In the genomic region with DNA sequence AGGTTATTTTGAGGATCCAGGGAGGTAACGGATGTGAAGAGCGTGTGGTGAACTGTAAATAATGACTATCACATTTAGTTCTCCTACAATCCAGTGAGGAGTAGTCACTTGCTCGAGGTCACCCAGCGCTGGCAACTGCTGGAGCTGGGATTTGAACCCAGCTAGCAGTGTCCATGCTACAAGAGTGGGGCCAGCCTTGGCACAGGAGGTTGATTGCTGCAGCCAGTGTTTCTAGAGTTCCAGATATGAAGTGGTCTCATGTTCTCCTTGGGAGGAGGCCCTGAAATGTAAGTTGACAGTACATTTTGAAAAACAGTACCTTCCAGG, we compare ENCODE assay signal across 8 cellular contexts. TPM values are rescaled to one million over a fixed set of nuclear protein-coding genes. Genes with fewer than 3 reads are reported as not detected.
A peak's percentile ranks its signal among the peaks of the same experiment; 100 is the strongest.
DNase-seq lines count a peak whose midpoint lies in the region; ATAC-seq and TF ChIP-seq lines count a peak whose summit lies in the region.

No MANE protein-coding gene starts in this region.

- H3K36me3 Mint-ChIP-seq in HFFc6 (ENCODE audit: low read depth), result peaks cover 17% of the 10 kb centered on the region; the same call in 1 of the 2 replicates

- no peaks in the 10 kb centered on the region for H3K27me3 ChIP-seq in ovary

- no peak for TF ChIP-seq EP300 in ovary (IDR thresholded peaks at IDR 0.05)

- no peak for TF ChIP-seq CTCF in HFFc6 (IDR thresholded peaks at IDR 0.05)
- TF ChIP-seq CTCF in VCaP (conservative IDR thresholded peaks at IDR 0.05), result peak; percentile 45; the same call in 1 of the 2 replicates
- TF ChIP-seq CTCF in foreskin fibroblast (IDR thresholded peaks at IDR 0.05; ENCODE audit: low read depth, low read length), result no peak
- TF ChIP-seq CTCF in ovary (IDR thresholded peaks at IDR 0.05), result no peak

- no peaks in the 10 kb centered on the region for H3K4me1 ChIP-seq in ovary (ENCODE audit: insufficient read depth)

- ATAC-seq in HG03520 (IDR thresholded peaks at IDR 0.05; ENCODE audit: unreplicated experiment), result no peak

- H3K4me3 ChIP-seq in foreskin fibroblast (ENCODE audit: low read depth in 1 of 2, low read length in 2 of 2) (peak overlapping the region; percentile 70 to 90), ovary (peak overlapping the region; percentile 94)

- peaks cover 4% of the 10 kb centered on the region for H3K9me3 Mint-ChIP-seq in HFFc6

- DNase-seq in COLO668 (lab: John Stamatoyannopoulos, UW; ENCODE audit: unreplicated experiment) (peak; percentile 30), HFFc6 (peak; percentile 67), foreskin fibroblast (peak; percentile 66 to 82), ovary (peak in 2 of 5 donors; percentile 55 to 64), 8988T (no peak)
- DNase-seq in stimulated activated naive CD4-positive, alpha-beta T cell treated with Interleukin-2 at 50 U/mL for 16 hours (lab: John Stamatoyannopoulos, UW), result no peak

- H3K4me3 Mint-ChIP-seq in HFFc6, result peak overlapping the region; percentile 90

- H3K27ac ChIP-seq in VCaP (peak overlapping the region; percentile 97), ovary (peak overlapping the region; percentile 81 to 97)

- peak overlapping the region; percentile 99 for H3K27ac Mint-ChIP-seq in HFFc6

- H3K4me1 Mint-ChIP-seq in HFFc6 (ENCODE audit: low read depth), result peaks cover 66% of the 10 kb centered on the region

- H3K27me3 Mint-ChIP-seq in HFFc6 (ENCODE audit: insufficient read depth), result peaks cover 6% of the 10 kb centered on the region

- TF ChIP-seq POLR2A in ovary (IDR thresholded peaks at IDR 0.05), result no peak

- intact Hi-C loops in ovary (cut with DNase I), result loop anchor here in 2 of 4 donors (2.0 to 10.0 kb wide), 4 partner anchors 30 to 164 kb away; a partner anchor contains a TSS

- H3K9me3 ChIP-seq in ovary, result no peaks in the 10 kb centered on the region

- H3K36me3 ChIP-seq in ovary, result no peaks in the 10 kb centered on the region

- 0 to 2% (median 0%) methylated on average over 4 of the region's 4 CpGs for WGBS in ovary, 3 donors

RNA-seq across cellular contexts. Expression of a gene that starts 0.8 kb away (rescaled TPM):
- 10 to 100 TPM; 22.5 to 29.8 (median 24.6) TPM for total RNA-seq in HFFc6 (2021; fragmentation: NEBNext Ultra II Directional; extraction: Animal tissue kit (Norgen Biotek cat#: 25700))
- 10 to 100 TPM; 14.6 to 29.8 (median 19.1) TPM for total RNA-seq in ovary
- 10 to 100 TPM; 15.0 to 17.8 TPM for polyA plus RNA-seq in ovary

RNA-seq across cellular contexts. Expression of a gene that starts 1.0 kb away (rescaled TPM):
- total RNA-seq in HFFc6 (2021; fragmentation: NEBNext Ultra II Directional; extraction: Animal tissue kit (Norgen Biotek cat#: 25700)), result over 10,000 TPM in 5 of 6 experiments, 1,000 to 10,000 TPM in 1; 9,197 to 39,404 (median 23,537) TPM
- total RNA-seq in ovary, result over 10,000 TPM in 5 of 7 donors, 1,000 to 10,000 TPM in 2; 3,031 to 27,726 (median 15,130) TPM
- 100 to 1,000 TPM in 1 of 2 donors, not detected in 1; 126 TPM for polyA plus RNA-seq in ovary

RNA-seq across cellular contexts. Expression of a gene that starts 6.1 kb away (rescaled TPM):
- 1 to 10 TPM; 1.7 to 4.4 (median 2.6) TPM for total RNA-seq in HFFc6 (2021; fragmentation: NEBNext Ultra II Directional; extraction: Animal tissue kit (Norgen Biotek cat#: 25700))
- total RNA-seq in ovary, result 1 to 10 TPM in 2 of 7 donors, under 1 TPM in 5; 0.17 to 1.4 (median 0.58) TPM
- under 1 TPM; 0.17 to 0.52 TPM for polyA plus RNA-seq in ovary

RNA-seq across cellular contexts. Expression of a gene that starts 8.1 kb away (rescaled TPM):
- not detected for total RNA-seq in HFFc6 (2021; fragmentation: NEBNext Ultra II Directional; extraction: Animal tissue kit (Norgen Biotek cat#: 25700))
- under 1 TPM in 4 of 7 donors, not detected in 3; 0.20 to 0.72 (median 0.56) TPM for total RNA-seq in ovary
- under 1 TPM; 0.29 to 0.82 TPM for polyA plus RNA-seq in ovary

RNA-seq across cellular contexts. Expression of a gene that starts 14.9 kb away (rescaled TPM):
- under 1 TPM in 1 of 6 experiments, not detected in 5; 0.28 TPM for total RNA-seq in HFFc6 (2021; fragmentation: NEBNext Ultra II Directional; extraction: Animal tissue kit (Norgen Biotek cat#: 25700))
- total RNA-seq in ovary, result 10 to 100 TPM in 1 of 7 donors, 1 to 10 TPM in 4, under 1 TPM in 1, not detected in 1; 0.37 to 19.5 (median 1.4) TPM
- under 1 TPM; 0.38 to 0.42 TPM for polyA plus RNA-seq in ovary

Comparison
In these comparisons a context has a peak if more than half of its experiments do, and no peak if none do; other contexts are left out.
1. DNase-seq: peak in COLO668 (single experiment), HFFc6 (single experiment) and foreskin fibroblast (2 of 2); none in 8988T (single experiment) and stimulated activated naive CD4-positive, alpha-beta T cell treated with Interleukin-2 at 50 U/mL for 16 hours (single experiment).